37 cellular contexts compared by ENCODE assay signal in the genomic region with DNA sequence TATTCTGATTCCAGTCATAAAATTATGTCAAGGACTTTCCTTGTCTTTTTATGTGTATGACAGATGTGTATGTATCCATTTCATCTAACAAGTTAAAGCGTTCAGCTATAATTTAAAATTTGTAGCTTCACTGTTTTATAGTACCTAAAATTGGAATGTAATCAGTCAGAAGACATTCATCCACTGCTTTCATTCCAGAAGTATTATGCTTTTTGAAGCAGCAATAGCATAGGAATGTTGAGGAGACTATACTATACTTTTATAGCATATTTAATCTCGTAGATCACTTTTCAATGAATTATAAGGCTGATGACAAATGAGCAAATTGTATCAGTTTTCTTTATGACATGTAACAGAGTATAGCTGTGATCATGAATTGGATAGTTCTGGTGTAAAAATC. TPM values are rescaled to one million over a fixed set of nuclear protein-coding genes. Genes with fewer than 3 reads are reported as not detected.
"Had no signal": no experiment of that assay in that cellular context is flagged by ENCODE, and none has a peak within 500 bp of the region (broad histone marks: within the 10 kb centered on the region; RNA-seq: fewer than 3 reads in every experiment).

No MANE protein-coding gene starts in this region.

- H3K27ac ChIP-seq: adrenal gland, Peyer's patch, SJSA1, VCaP had no signal

- H3K4me1 Mint-ChIP-seq: activated B cell treated with CpG ODN at 0.5 μM for 24 hours; activated CD8-positive, alpha-beta memory T cell treated with anti-CD3 and anti-CD28 coated beads, Interleukin-2, amount 10 ng/mL, durations not matched to agents 7 days and 5 days; activated naive CD4-positive, alpha-beta T cell treated with anti-CD3 and anti-CD28 coated beads, Interleukin-2, amount 50 U/mL, for 24 hours; activated naive CD8-positive, alpha-beta T cell treated with anti-CD3 and anti-CD28 coated beads, Interleukin-2, amount 10 ng/mL, durations not matched to agents 7 days and 5 days; activated T-helper 17 cell treated with anti-CD3 and anti-CD28 coated beads, Interleukin-2, amount 50 U/mL, for 72 hours; brain had no signal

- ATAC-seq: activated CD8-positive, alpha-beta memory T cell treated with anti-CD3 and anti-CD28 coated beads, Interleukin-2, amount 10 ng/mL, durations not matched to agents 7 days and 5 days; activated T-cell treated with anti-CD3 and anti-CD28 coated beads, Interleukin-2, amount 50 U/mL, for 72 hours; activated T-helper 17 cell treated with anti-CD3 and anti-CD28 coated beads, Interleukin-2, amount 50 U/mL, for 72 hours; PC-3 had no signal

- DNase-seq: activated B cell treated with CpG ODN at 0.5 μM for 24 hours; activated CD4-positive, alpha-beta memory T cell treated with anti-CD3 and anti-CD28 coated beads for 36 hours; activated CD4-positive, alpha-beta T cell treated with anti-CD3 and anti-CD28 coated beads for 4 hours; activated CD4-positive, alpha-beta T cell treated with anti-CD3 and anti-CD28 coated beads, Interleukin-2, amount 50 U/mL, for 1 hour; activated CD4-positive, CD25-positive, alpha-beta regulatory T cell treated with anti-CD3 and anti-CD28 coated beads, Interleukin-2, amount 50 U/mL, for 72 hours; activated CD8-positive, alpha-beta memory T cell treated with anti-CD3 and anti-CD28 coated beads for 24 hours; activated CD8-positive, alpha-beta memory T cell treated with anti-CD3 and anti-CD28 coated beads, Interleukin-2, amount 10 ng/mL, durations not matched to agents 7 days and 5 days; activated CD8-positive, alpha-beta memory T cell treated with anti-CD3 and anti-CD28 coated beads, Interleukin-2, amount 50 U/mL, for 48 hours; activated effector memory CD4-positive, alpha-beta T cell treated with anti-CD3 and anti-CD28 coated beads, Interleukin-2, amount 50 U/mL, for 16 hours; activated naive CD4-positive, alpha-beta T cell; activated naive CD8-positive, alpha-beta T cell treated with anti-CD3 and anti-CD28 coated beads, Interleukin-2, amount 10 ng/mL, durations not matched to agents 7 days and 5 days; activated T-cell treated with anti-CD3 and anti-CD28 coated beads, Interleukin-2, amount 50 U/mL, for 72 hours; adrenal gland; caudate nucleus; cerebellar nuclear complex; NCI-H1105; NCI-H1417 treated with DMSO at 0.1 percent for 48 hours; NCI-H187 treated with DMSO at 0.1 percent for 48 hours; NCI-H510A; NCI-H526; NCI-H748 treated with DMSO at 0.1 percent for 48 hours; NK-92 treated with Interleukin-12 subunit alpha and Interleukin-12 subunit beta, amount 100 ng/mL, for 24 hours; PC-3; Peyer's patch; RPMI8226; SHP77 treated with DMSO at 0.1 percent for 48 hours; SW 1271; T-helper 1 cell; T-helper 2 cell; T-helper 9 cell had no signal

- H3K4me3 ChIP-seq: adrenal gland, Peyer's patch, SJSA1 had no signal

- H3K4me3 Mint-ChIP-seq: activated B cell treated with CpG ODN at 0.5 μM for 24 hours; activated CD4-positive, alpha-beta memory T cell treated with anti-CD3 and anti-CD28 coated beads for 36 hours; activated CD8-positive, alpha-beta memory T cell treated with anti-CD3 and anti-CD28 coated beads, Interleukin-2, amount 10 ng/mL, durations not matched to agents 7 days and 5 days; activated naive CD4-positive, alpha-beta T cell treated with anti-CD3 and anti-CD28 coated beads, Interleukin-2, amount 50 U/mL, for 24 hours; activated naive CD8-positive, alpha-beta T cell treated with anti-CD3 and anti-CD28 coated beads, Interleukin-2, amount 10 ng/mL, durations not matched to agents 7 days and 5 days; activated T-cell treated with anti-CD3 and anti-CD28 coated beads, Interleukin-2, amount 50 U/mL, for 72 hours; activated T-helper 17 cell treated with anti-CD3 and anti-CD28 coated beads, Interleukin-2, amount 50 U/mL, for 72 hours; brain had no signal

- H3K27me3 ChIP-seq: adrenal gland, Peyer's patch, SJSA1 had no signal

- H3K36me3 ChIP-seq: adrenal gland, Peyer's patch, SJSA1 had no signal

- H3K4me1 ChIP-seq: adrenal gland, Peyer's patch, SJSA1 had no signal

- H3K27ac Mint-ChIP-seq: activated B cell treated with CpG ODN at 0.5 μM for 24 hours; activated CD4-positive, alpha-beta memory T cell treated with anti-CD3 and anti-CD28 coated beads for 36 hours; activated CD8-positive, alpha-beta memory T cell treated with anti-CD3 and anti-CD28 coated beads, Interleukin-2, amount 10 ng/mL, durations not matched to agents 7 days and 5 days; activated naive CD4-positive, alpha-beta T cell treated with anti-CD3 and anti-CD28 coated beads, Interleukin-2, amount 50 U/mL, for 24 hours; activated naive CD8-positive, alpha-beta T cell treated with anti-CD3 and anti-CD28 coated beads, Interleukin-2, amount 10 ng/mL, durations not matched to agents 7 days and 5 days; activated T-cell treated with anti-CD3 and anti-CD28 coated beads, Interleukin-2, amount 50 U/mL, for 72 hours; activated T-helper 17 cell treated with anti-CD3 and anti-CD28 coated beads, Interleukin-2, amount 50 U/mL, for 72 hours; brain had no signal

- FAIRE-seq: bronchial epithelial cell had no signal

RNA-seq across cellular contexts. Expression of a gene that starts 6.9 kb away (rescaled TPM):
- total RNA-seq: activated T-helper 17 cell treated with anti-CD3 and anti-CD28 coated beads, Interleukin-2, amount 50 U/mL, for 72 hours; M059J had no signal

RNA-seq across cellular contexts. Expression of a gene that starts 16.4 kb away (rescaled TPM):
- total RNA-seq: activated CD8-positive, alpha-beta memory T cell treated with anti-CD3 and anti-CD28 coated beads, Interleukin-2, amount 10 ng/mL, durations not matched to agents 7 days and 5 days had no signal

RNA-seq across cellular contexts. Expression of a gene that starts 19.7 kb away (rescaled TPM):
- total RNA-seq: activated CD8-positive, alpha-beta memory T cell treated with anti-CD3 and anti-CD28 coated beads, Interleukin-2, amount 10 ng/mL, durations not matched to agents 7 days and 5 days had no signal

RNA-seq across cellular contexts. Expression of a gene that starts 24.4 kb away (rescaled TPM):
- total RNA-seq: activated CD8-positive, alpha-beta memory T cell treated with anti-CD3 and anti-CD28 coated beads, Interleukin-2, amount 10 ng/mL, durations not matched to agents 7 days and 5 days had no signal

RNA-seq across cellular contexts. Expression of a gene that starts 29.4 kb away (rescaled TPM):
- total RNA-seq: activated CD8-positive, alpha-beta memory T cell treated with anti-CD3 and anti-CD28 coated beads, Interleukin-2, amount 10 ng/mL, durations not matched to agents 7 days and 5 days had no signal
